26 cellular contexts compared by ENCODE assay signal in the genomic region with DNA sequence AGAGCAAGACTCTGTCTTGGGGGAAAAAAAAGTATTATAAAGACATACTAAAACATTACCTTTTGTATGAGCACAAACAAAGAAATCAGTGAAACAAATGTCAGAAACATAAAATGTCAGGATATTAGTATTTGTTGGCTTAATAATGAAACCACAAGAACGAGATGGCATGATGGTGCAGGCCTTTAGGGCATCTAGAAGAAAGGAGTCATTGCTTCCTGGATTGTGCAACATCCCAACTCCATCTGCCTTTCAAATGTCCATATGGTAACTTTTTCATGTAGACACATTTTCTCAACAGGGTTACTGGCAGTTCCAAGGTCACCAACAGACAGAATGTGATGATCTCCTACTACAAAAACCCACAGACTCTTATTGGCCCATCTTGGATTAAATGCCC.
A peak's percentile ranks its signal among the peaks of the same experiment; 100 is the strongest.
DNase-seq lines count a peak whose midpoint lies in the region; ATAC-seq, FAIRE-seq and TF ChIP-seq lines count a peak whose summit lies in the region.
"Had no signal": no experiment of that assay in that cellular context is flagged by ENCODE, and none has a peak within 500 bp of the region (broad histone marks: within the 10 kb centered on the region; RNA-seq: fewer than 3 reads in every experiment).

No MANE protein-coding gene starts in this region.

- H3K4me3 ChIP-seq in HepG2 (replicated peaks in 1 of 3; ENCODE audit: insufficient read depth in 1 of 3, low read depth in 2 of 3, low read length in 3 of 3): no peak overlapping the region
- no peak overlapping the region for H3K4me3 ChIP-seq in right lobe of liver
- no peak overlapping the region for H3K4me3 ChIP-seq in NB4 (ENCODE audit: low read depth, low read length)
- H3K4me3 ChIP-seq in bronchial epithelial cell (ENCODE audit: low read depth, low read length): no peak overlapping the region
- H3K4me3 ChIP-seq: GM23338, K562, SJCRH30 had no signal

- TF ChIP-seq EP300 in HepG2 (IDR thresholded peaks at IDR 0.05; ENCODE audit: low read depth in 2 of 2, low read length in 2 of 2) (no peak), HepG2 (CRISPR knock-in tag; IDR thresholded peaks at IDR 0.05; ENCODE audit: borderline replicate concordance) (no peak)

- H3K36me3 Mint-ChIP-seq in HFFc6 (ENCODE audit: low read depth): no peaks in the 10 kb centered on the region

- H3K4me3 Mint-ChIP-seq in HFFc6: no peak overlapping the region
- H3K4me3 Mint-ChIP-seq: CD8-positive, alpha-beta T cell; GM23338; H9; T-helper 17 cell had no signal

- H3K79me2 ChIP-seq in HepG2 (ENCODE audit: insufficient read depth, low read length): no peaks in the 10 kb centered on the region

- FAIRE-seq in HepG2 (lab: Jason Lieb, UNC) (no peak), bronchial epithelial cell (lab: Jason Lieb, UNC) (no peak)
- FAIRE-seq: G401.6, K562 had no signal

- H3K9me3 Mint-ChIP-seq in HFFc6: peaks cover 34% of the 10 kb centered on the region

- in situ Hi-C loops in HepG2 (cut with HindIII; ENCODE audit: extremely low pct_ligation_motif_present, low pct_unique_long_range_greater_than_20kb): loop anchor here (25.0 kb wide), 1 partner anchor 874 kb away; no protein-coding TSS in a partner anchor
- in situ Hi-C loops in KBM-7 (cut with MboI; ENCODE audit: low pct_unique_long_range_greater_than_20kb, low sequenced_read_pairs): no loop called here

- no peak for TF ChIP-seq POLR2A in HepG2 (IDR thresholded peaks at IDR 0.05; ENCODE audit: insufficient read depth in 1 of 2, low read depth in 2 of 2, low read length in 2 of 2)
- TF ChIP-seq POLR2A in right lobe of liver (IDR thresholded peaks at IDR 0.05): no peak
- TF ChIP-seq POLR2A in NB4 (IDR thresholded peaks at IDR 0.05; ENCODE audit: extremely low read depth, insufficient read length): no peak

- no peak overlapping the region for H3K27ac Mint-ChIP-seq in HFFc6
- H3K27ac Mint-ChIP-seq: CD8-positive, alpha-beta T cell; GM23338; H9; T-helper 17 cell had no signal

- no peak overlapping the region for H3K27ac ChIP-seq in HepG2 (ENCODE audit: extremely low read length, insufficient read depth, low read length)
- no peak overlapping the region for H3K27ac ChIP-seq in right lobe of liver
- H3K27ac ChIP-seq: SJCRH30 had no signal

- ATAC-seq in HepG2: no peak
- ATAC-seq in right lobe of liver: no peak
- ATAC-seq in HG02642 (IDR thresholded peaks at IDR 0.05; ENCODE audit: poor library complexity, unreplicated experiment): no peak
- ATAC-seq: CD8-positive, alpha-beta T cell; GM23338; K562; Panc1; SK-N-SH treated with all-trans-retinoic acid at 6 μM for 48 hours; T-helper 17 cell had no signal

- intact Hi-C loops in HepG2 (cut with micrococcal nuclease; ENCODE audit: unreplicated experiment) (no loop called here), right lobe of liver (cut with DNase I) (no loop called here)

- DNase-seq in HepG2 (ENCODE audit: low spot score) (no peak), right lobe of liver (no peak), NB4 (ENCODE audit: low read depth) (peak; percentile 94), bronchial epithelial cell (ENCODE audit: low read depth) (peak; percentile 82), HFFc6 (no peak), CD1c-positive myeloid dendritic cell (ENCODE audit: extremely low spot score) (no peak), KBM-7 (no peak)
- DNase-seq: C1 segment of cervical spinal cord; Caco-2; CD8-positive, alpha-beta T cell; H9; NCI-H1105; NCI-H146; NCI-H1930; NCI-H446 treated with DMSO at 0.1 percent for 48 hours; NCI-H526; NCI-H82; NK-92 treated with Interleukin-12 subunit alpha and Interleukin-12 subunit beta, amount 100 ng/mL, for 24 hours; SJCRH30; T-helper 17 cell had no signal

- H3K4me2 ChIP-seq in HepG2 (ENCODE audit: low read depth, low read length): no peak overlapping the region
- H3K4me2 ChIP-seq: GM23338 had no signal

- TF ChIP-seq CTCF in HepG2 (CRISPR knock-in tag; IDR thresholded peaks at IDR 0.05) (no peak), right lobe of liver (IDR thresholded peaks at IDR 0.05) (no peak), NB4 (IDR thresholded peaks at IDR 0.05; ENCODE audit: low read depth, low read length) (no peak), bronchial epithelial cell (IDR thresholded peaks at IDR 0.05; ENCODE audit: insufficient read depth, low read length, severe bottlenecking) (no peak), HFFc6 (IDR thresholded peaks at IDR 0.05) (no peak)

- no peaks in the 10 kb centered on the region; the same call in 1 of the 2 replicates for H3K27me3 Mint-ChIP-seq in HFFc6 (ENCODE audit: insufficient read depth)
- H3K27me3 Mint-ChIP-seq: T-helper 17 cell had no signal

- H3K9ac ChIP-seq in HepG2 (ENCODE audit: insufficient read depth, low read depth, low read length): no peak overlapping the region

- no peak overlapping the region for H2AFZ ChIP-seq in HepG2 (ENCODE audit: low read length)
- H2AFZ ChIP-seq: GM23338 had no signal

- no peak for TF ChIP-seq RAD21 in HepG2 (CRISPR knock-in tag; IDR thresholded peaks at IDR 0.05)

- CTCF ChIA-PET in HepG2 (lab: Yijun Ruan, JAX; ENCODE audit: low intra/inter-chr PET ratio, low total read pairs): no interaction called here

- H3K4me1 ChIP-seq in HepG2 (ENCODE audit: insufficient read depth, low read length) (peaks cover 11% of the 10 kb centered on the region), right lobe of liver (peaks cover 0 to 6% (median 0%) of the 10 kb centered on the region in 4 donors)
- H3K4me1 ChIP-seq: Caco-2, SJCRH30 had no signal

- H3K4me1 Mint-ChIP-seq in HFFc6 (ENCODE audit: low read depth): no peaks in the 10 kb centered on the region
- H3K4me1 Mint-ChIP-seq: GM23338, H9, T-helper 17 cell had no signal

- H3K9me3 ChIP-seq in HepG2 (ENCODE audit: low read length): no peaks in the 10 kb centered on the region
- H3K9me3 ChIP-seq in right lobe of liver: peaks cover 0 to 4% (median 0%) of the 10 kb centered on the region in 4 donors
- H3K9me3 ChIP-seq: SJCRH30 had no signal

- 100% methylated on average over 1 of the region's 1 CpG for WGBS in HepG2 (ENCODE audit: low lambda C conversion rate)
- 42% methylated on average over 1 of the region's 1 CpG for WGBS in right lobe of liver (ENCODE audit: insufficient coverage, low coverage, low lambda C conversion rate, missing lambda C conversion rate)

- POLR2A ChIA-PET in HepG2 (lab: Yijun Ruan, JAX): no interaction called here

- H3K27me3 ChIP-seq in HepG2 (ENCODE audit: control insufficient read depth in 1 of 2, insufficient read depth in 2 of 2, low read length in 2 of 2) (no peaks in the 10 kb centered on the region), right lobe of liver (no peaks in the 10 kb centered on the region), bronchial epithelial cell (ENCODE audit: control insufficient read depth, insufficient read depth, low read length) (no peaks in the 10 kb centered on the region)
- H3K27me3 ChIP-seq: SJCRH30 had no signal

- H3K36me3 ChIP-seq in HepG2 (replicated peaks in 1 of 2; ENCODE audit: control insufficient read depth in 1 of 2, insufficient read depth in 2 of 2, low read length in 2 of 2) (no peaks in the 10 kb centered on the region), right lobe of liver (no peaks in the 10 kb centered on the region), bronchial epithelial cell (ENCODE audit: control insufficient read depth, insufficient read depth, low read length) (no peaks in the 10 kb centered on the region)
- H3K36me3 ChIP-seq: SJCRH30 had no signal

- BruUV-seq in HepG2 (replicated peaks; lab: Mats Ljungman, UMichigan): no TSS peak

- no peaks in the 10 kb centered on the region for H4K20me1 ChIP-seq in HepG2 (ENCODE audit: insufficient read depth, low read length)

TF ChIP-seq in HepG2, 621 proteins besides CTCF, POLR2A, EP300 and RAD21:
- TF ChIP-seq CEBPG (CRISPR knock-in tag; IDR thresholded peaks at IDR 0.05) (peak; percentile 45), CEBPB (IDR thresholded peaks at IDR 0.05; ENCODE audit: borderline replicate concordance, low read depth, low read length) (peak; percentile 73), KLF13 (CRISPR knock-in tag; IDR thresholded peaks at IDR 0.05) (no peak)

Comparison
In these comparisons a context has a peak if more than half of its experiments do, and no peak if none do; other contexts are left out.
1. DNase-seq: peak in NB4 (single experiment) and bronchial epithelial cell (single experiment); none in HepG2 (single experiment), right lobe of liver (0 of 3), HFFc6 (single experiment), CD1c-positive myeloid dendritic cell (single experiment) and KBM-7 (single experiment).